In the genomic region with DNA sequence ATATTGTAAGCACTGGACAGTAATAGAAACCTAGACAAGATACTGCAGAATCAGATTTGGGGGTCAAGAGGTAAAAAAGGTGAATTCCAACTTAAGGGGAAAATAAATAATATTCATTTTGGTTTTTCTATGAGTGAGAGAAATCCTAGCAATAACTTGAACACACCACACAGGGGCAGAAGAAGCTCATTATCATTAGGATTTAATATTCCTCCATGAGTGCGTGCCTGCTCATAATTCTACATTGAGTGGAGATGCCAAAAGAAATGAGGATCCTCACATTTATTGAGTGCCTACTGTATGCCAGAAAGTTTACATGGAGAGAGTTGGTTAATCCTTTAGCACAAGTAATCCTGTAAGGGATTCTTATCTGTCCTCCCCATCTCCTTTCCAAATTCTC, we compare ENCODE assay signal across 9 cellular contexts.
DNase-seq lines count a peak whose midpoint lies in the region; ATAC-seq and FAIRE-seq lines count a peak whose summit lies in the region.
"Had no signal": no experiment of that assay in that cellular context is flagged by ENCODE, and none has a peak within 500 bp of the region (broad histone marks: within the 10 kb centered on the region; RNA-seq: fewer than 3 reads in every experiment).

No MANE protein-coding gene starts in this region.

- FAIRE-seq in GM19239 (lab: Jason Lieb, UNC) = no peak

- peak; percentile 8 for DNase-seq in DMS114 treated with DMSO at 0.1 percent for 48 hours (lab: John Stamatoyannopoulos, UW; ENCODE audit: unreplicated experiment)
- peak; percentile 53 for DNase-seq in NCI-H1105 treated with DMSO at 0.1 percent for 48 hours (lab: John Stamatoyannopoulos, UW)
- peak; percentile 49 to 67 for DNase-seq in T47D (ENCODE audit: low read depth in 1 of 2, low spot score in 1 of 2)
- DNase-seq in midbrain (lab: John Stamatoyannopoulos, UW) = peak; percentile 25
- DNase-seq in GM19239 (ENCODE audit: insufficient read length, low spot score) = no peak
- no peak for DNase-seq in iPS-NIHi11 (ENCODE audit: low spot score)
- no peak for DNase-seq in activated naive CD4-positive, alpha-beta T cell treated with Interleukin-2 at 50 U/mL for 16 hours
- DNase-seq: NK-92 treated with Interleukin-12 subunit alpha and Interleukin-12 subunit beta, amount 100 ng/mL, for 24 hours had no signal

- no peak for ATAC-seq in HG02981 (IDR thresholded peaks at IDR 0.05; ENCODE audit: unreplicated experiment)

- in situ Hi-C loops in T47D (cut with HindIII; ENCODE audit: low pct_unique_long_range_greater_than_20kb, low sequenced_read_pairs) = no loop called here

Comparison
In these comparisons a context has a peak if more than half of its experiments do, and no peak if none do; other contexts are left out.
1. DNase-seq: peak in DMS114 treated with DMSO at 0.1 percent for 48 hours (single experiment), NCI-H1105 treated with DMSO at 0.1 percent for 48 hours (single experiment), T47D (2 of 2) and midbrain (single experiment); none in GM19239 (single experiment), iPS-NIHi11 (single experiment) and activated naive CD4-positive, alpha-beta T cell treated with Interleukin-2 at 50 U/mL for 16 hours (single experiment).